8 cellular contexts compared by ENCODE assay signal in genomic region chr14:23988610-23989363, GRCh38. TPM values are rescaled to one million over a fixed set of nuclear protein-coding genes. Genes with fewer than 3 reads are reported as not detected.
DNase-seq lines count a peak whose midpoint lies in the region; ATAC-seq and TF ChIP-seq lines count a peak whose summit lies in the region.
"Not testable (repeated sequence)": the region's sequence is repeated elsewhere in the genome, so short reads cannot be mapped to it uniquely, and the experiment has no call there.

Gene DHRS4L2, plus strand, starts transcription at chr14:23988929. Its CDS starts 19 bp downstream, at chr14:23988948.

- not testable (repeated sequence) for TF ChIP-seq POLR2A in gastroesophageal sphincter (IDR thresholded peaks at IDR 0.05)

- peak; percentile 50 for DNase-seq in ELR (ENCODE audit: low read depth)
- DNase-seq in SKM-1 (lab: John Stamatoyannopoulos, UW; ENCODE audit: unreplicated experiment), result peak; percentile 33
- DNase-seq in activated naive CD4-positive, alpha-beta T cell treated with Interleukin-2 at 50 U/mL for 16 hours, result peak; percentile 84
- DNase-seq in stimulated activated naive CD4-positive, alpha-beta T cell treated with Interleukin-2 at 50 U/mL for 16 hours (lab: John Stamatoyannopoulos, UW), result peak; percentile 80

- not testable (repeated sequence) for H3K27ac ChIP-seq in HUES64 (ENCODE audit: low read depth, low read length)
- H3K27ac ChIP-seq in gastroesophageal sphincter, result peak within 1 kb of the TSS in 3 of 4 donors; percentile 45 to 82 (median 72)
- H3K27ac ChIP-seq in neutrophil, result peak within 1 kb of the TSS; percentile 4

- not testable (repeated sequence) for TF ChIP-seq EP300 in gastroesophageal sphincter (IDR thresholded peaks at IDR 0.05)

- H3K9me3 ChIP-seq in HUES64 (ENCODE audit: insufficient read depth, low read depth, low read length); gastroesophageal sphincter; neutrophil: not testable (repeated sequence)

- H3K4me3 ChIP-seq in HUES64 (ENCODE audit: low read length) (peak within 1 kb of the TSS; percentile 47), gastroesophageal sphincter (peak within 1 kb of the TSS; percentile 31 to 39), neutrophil (ENCODE audit: low read depth in 1 of 2, low read length in 1 of 2) (peak within 1 kb of the TSS; percentile 24 to 60)

- not testable (repeated sequence) for H3K27me3 ChIP-seq in HUES64 (ENCODE audit: insufficient read depth, low read length); gastroesophageal sphincter; neutrophil

- 16% methylated on average over 40 of the region's 40 CpGs for WGBS in HUES64
- WGBS in gastroesophageal sphincter (ENCODE audit: low coverage in 1 of 2), 2 donors, result 21 to 60% methylated on average over 1 to 8 of the region's 40 CpGs

- peak; percentile 93 for ATAC-seq in GM21723 (IDR thresholded peaks at IDR 0.05; ENCODE audit: unreplicated experiment)
- ATAC-seq in gastroesophageal sphincter, result peak; percentile 86

- not testable (repeated sequence) for H3K4me1 ChIP-seq in HUES64 (ENCODE audit: insufficient read depth, low read length); gastroesophageal sphincter
- H3K4me1 ChIP-seq in neutrophil (ENCODE audit: control insufficient read depth in 1 of 2, insufficient read depth in 1 of 2, low read depth in 1 of 2, low read length in 1 of 2), result peaks cover 6 to 13% of the 10 kb centered on the region in 2 experiments

- TF ChIP-seq CTCF in gastroesophageal sphincter (IDR thresholded peaks at IDR 0.05), result peak in 1 of 4 experiments; percentile 12
- not testable (repeated sequence) for TF ChIP-seq CTCF in neutrophil (IDR thresholded peaks at IDR 0.05)

- not testable (repeated sequence) for H3K36me3 ChIP-seq in HUES64 (ENCODE audit: insufficient read depth, low read length); gastroesophageal sphincter; neutrophil

- 0 out of 2 replicates have a peak within 1 kb of the TSS, but pooled peaks have one; percentile 45 for H3K9ac ChIP-seq in HUES64 (ENCODE audit: low read depth, low read length)

RNA-seq across cellular contexts. Expression of gene DHRS4L2, which starts in this region (rescaled TPM):
- polyA plus RNA-seq in HUES64 (2013, experiment 1 of 2), result 11.1 TPM
- 10.7 TPM for polyA plus RNA-seq in HUES64 (2013, experiment 2 of 2)
- total RNA-seq in gastroesophageal sphincter, result 10 to 100 TPM in 3 of 4 donors, 1 to 10 TPM in 1; 5.9 to 25.3 (median 16.7) TPM

Comparison
In these comparisons a context has a peak if more than half of its experiments do, and no peak if none do; other contexts are left out.
1. DNase-seq: peak in every context shown above with its lines; median percentile 84 in activated naive CD4-positive, alpha-beta T cell treated with Interleukin-2 at 50 U/mL for 16 hours; 80 in stimulated activated naive CD4-positive, alpha-beta T cell treated with Interleukin-2 at 50 U/mL for 16 hours; 50 in ELR; 33 in SKM-1.